2 cellular contexts compared by ENCODE assay signal in genomic region chr17:54996441-54996840, GRCh38.
TF ChIP-seq lines count a peak whose summit lies in the region.

No MANE protein-coding gene starts in this region.

TF ChIP-seq in A549, 52 proteins besides CTCF, POLR2A, EP300 and RAD21:
- no peak for TF ChIP-seq NFE2L2 (conservative IDR thresholded peaks at IDR 0.05; ENCODE audit: low read length)
- no peak for TF ChIP-seq PBX3 (IDR thresholded peaks at IDR 0.05)
- TF ChIP-seq HMGXB4 (CRISPR knock-in tag; IDR thresholded peaks at IDR 0.05; ENCODE audit: borderline replicate concordance), result no peak
- no peak for TF ChIP-seq SMC3 (IDR thresholded peaks at IDR 0.05)
- no peak for TF ChIP-seq HOXA7 (CRISPR knock-in tag; IDR thresholded peaks at IDR 0.05)
- no peak for TF ChIP-seq HES2 (IDR thresholded peaks at IDR 0.05)
TF ChIP-seq in A549: peak in this region for 0.

TF ChIP-seq in K562, 482 proteins besides CTCF, POLR2A, EP300 and RAD21:
- no peak for TF ChIP-seq PHB2 (IDR thresholded peaks at IDR 0.05; ENCODE audit: low read depth)
- TF ChIP-seq RBM25 (IDR thresholded peaks at IDR 0.05; ENCODE audit: low read depth, low read length, severe bottlenecking), result peak; percentile 56
